27 cellular contexts compared by ENCODE assay signal in genomic region chr14:66109426-66109825, GRCh38.
"Had no signal": no experiment of that assay in that cellular context is flagged by ENCODE, and none has a peak within 500 bp of the region (broad histone marks: within the 10 kb centered on the region; RNA-seq: fewer than 3 reads in every experiment).

No MANE protein-coding gene starts in this region.

- H3K27ac ChIP-seq: adrenal gland, body of pancreas, gastroesophageal sphincter, neutrophil, right lobe of liver, thoracic aorta had no signal

- H3K9me3 Mint-ChIP-seq: activated naive CD4-positive, alpha-beta T cell treated with anti-CD3 and anti-CD28 coated beads, Interleukin-2, amount 50 U/mL, for 72 hours; activated T-cell treated with anti-CD3 and anti-CD28 coated beads, Interleukin-2, amount 50 U/mL, for 72 hours; stimulated activated naive CD8-positive, alpha-beta T cell treated with anti-CD3 and anti-CD28 coated beads, Interleukin-15, Interleukin-2, amounts not matched to agents 100 ng/mL and 50 ng/mL, for 24 hours; T-helper 2 cell treated with Interferon-gamma antibody and Interleukin-4, amounts not matched to agents 5 μg/mL and 100 μg/mL, for 36 hours had no signal

- DNase-seq: activated CD4-positive, alpha-beta T cell treated with anti-CD3 and anti-CD28 coated beads for 4 hours; activated CD4-positive, alpha-beta T cell treated with anti-CD3 and anti-CD28 coated beads, Interleukin-2, amount 50 U/mL, for 4 hours; activated naive CD4-positive, alpha-beta T cell; activated T-cell treated with anti-CD3 and anti-CD28 coated beads for 4 hours; activated T-cell treated with anti-CD3 and anti-CD28 coated beads, Interleukin-2, amount 50 U/mL, for 72 hours; adrenal gland; aorta; body of pancreas; effector memory CD4-positive, alpha-beta T cell; head of caudate nucleus; hippocampal formation; immature natural killer cell; kidney; left colon; mammary epithelial cell; naive B cell; nephron progenitor cell; right lobe of liver; stimulated activated CD4-positive, alpha-beta T cell treated with anti-CD3 and anti-CD28 coated beads, Interleukin-2, amount 100 ng/mL, for 48 hours; trophoblast cell had no signal

- H3K36me3 Mint-ChIP-seq: activated naive CD4-positive, alpha-beta T cell treated with anti-CD3 and anti-CD28 coated beads, Interleukin-2, amount 50 U/mL, for 72 hours; immature natural killer cell; mesothelial cell of epicardium; naive B cell had no signal

- H3K9me3 ChIP-seq: adrenal gland, body of pancreas, gastroesophageal sphincter, neutrophil, right lobe of liver, thoracic aorta had no signal

- H3K27me3 ChIP-seq: adrenal gland, body of pancreas, gastroesophageal sphincter, neutrophil, right lobe of liver had no signal

- ATAC-seq: activated naive CD4-positive, alpha-beta T cell treated with anti-CD3 and anti-CD28 coated beads, Interleukin-2, amount 50 U/mL, for 72 hours; activated T-cell treated with anti-CD3 and anti-CD28 coated beads, Interleukin-2, amount 50 U/mL, for 72 hours; body of pancreas; gastroesophageal sphincter; left colon had no signal

- H3K36me3 ChIP-seq: adrenal gland, gastroesophageal sphincter, neutrophil, right lobe of liver, thoracic aorta had no signal

- H3K4me1 Mint-ChIP-seq: immature natural killer cell, naive B cell had no signal

- H3K4me1 ChIP-seq: adrenal gland, body of pancreas, gastroesophageal sphincter, right lobe of liver had no signal

- H3K4me3 ChIP-seq: adrenal gland, body of pancreas, gastroesophageal sphincter, right lobe of liver, thoracic aorta had no signal

- H3K4me3 Mint-ChIP-seq: activated T-cell treated with anti-CD3 and anti-CD28 coated beads, Interleukin-2, amount 50 U/mL, for 72 hours; immature natural killer cell; mesothelial cell of epicardium; nephron progenitor cell; stimulated activated naive CD8-positive, alpha-beta T cell treated with anti-CD3 and anti-CD28 coated beads, Interleukin-15, Interleukin-2, amounts not matched to agents 100 ng/mL and 50 ng/mL, for 24 hours; T-helper 2 cell treated with Interferon-gamma antibody and Interleukin-4, amounts not matched to agents 5 μg/mL and 100 μg/mL, for 36 hours had no signal

- H3K27ac Mint-ChIP-seq: activated naive CD4-positive, alpha-beta T cell treated with anti-CD3 and anti-CD28 coated beads, Interleukin-2, amount 50 U/mL, for 72 hours; activated T-cell treated with anti-CD3 and anti-CD28 coated beads, Interleukin-2, amount 50 U/mL, for 72 hours; immature natural killer cell; mesothelial cell of epicardium; nephron progenitor cell; stimulated activated naive CD8-positive, alpha-beta T cell treated with anti-CD3 and anti-CD28 coated beads, Interleukin-15, Interleukin-2, amounts not matched to agents 100 ng/mL and 50 ng/mL, for 24 hours; T-helper 2 cell treated with Interferon-gamma antibody and Interleukin-4, amounts not matched to agents 5 μg/mL and 100 μg/mL, for 36 hours had no signal
